In the genomic region with DNA sequence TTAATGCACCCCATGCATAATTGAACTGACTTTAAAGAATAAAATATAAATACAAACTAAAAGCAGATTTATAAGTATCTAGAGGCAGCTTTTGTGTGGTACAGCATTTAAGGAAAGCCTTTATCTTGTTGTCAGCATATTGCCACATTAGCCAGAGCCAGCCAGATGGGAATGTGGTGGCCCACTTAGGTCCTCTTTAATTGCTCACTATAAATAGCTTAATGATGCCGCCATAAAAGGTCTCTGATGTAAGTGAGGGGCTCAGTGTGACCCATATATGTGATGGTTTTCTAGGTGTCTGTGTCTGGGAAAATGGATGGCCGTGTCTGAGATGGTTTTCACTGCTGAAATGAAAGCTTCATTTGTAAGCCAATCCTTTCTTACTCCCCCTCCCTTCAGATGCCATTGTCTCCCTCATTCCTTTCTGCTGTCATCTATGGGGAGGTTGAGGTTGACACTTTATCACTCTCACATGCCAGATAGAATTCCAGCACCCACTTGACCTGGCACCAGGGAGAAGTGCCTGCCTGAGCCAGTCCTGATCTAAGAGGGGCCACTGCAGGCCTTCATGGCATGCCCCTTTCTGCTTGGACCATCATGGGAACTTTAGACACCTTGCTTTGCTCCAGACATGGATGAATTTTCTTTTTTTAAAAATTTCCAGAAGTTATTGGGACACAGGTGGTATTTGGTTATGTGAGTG, we compare ENCODE assay signal across 20 cellular contexts.
DNase-seq lines count a peak whose midpoint lies in the region; ATAC-seq, FAIRE-seq and TF ChIP-seq lines count a peak whose summit lies in the region.
"Had no signal": no experiment of that assay in that cellular context is flagged by ENCODE, and none has a peak within 500 bp of the region (broad histone marks: within the 10 kb centered on the region; RNA-seq: fewer than 3 reads in every experiment).

No MANE protein-coding gene starts in this region.

- no peak overlapping the region for H2AFZ ChIP-seq in HepG2 (ENCODE audit: low read length)

- ATAC-seq in HepG2 (no peak), heart right ventricle (peak; percentile 81 to 94 (median 88)), right cardiac atrium (peak; percentile 84 to 90), GM18907 (IDR thresholded peaks at IDR 0.05; ENCODE audit: unreplicated experiment) (no peak), GM21576 (IDR thresholded peaks at IDR 0.05; ENCODE audit: unreplicated experiment) (no peak)

- no peaks in the 10 kb centered on the region for H4K20me1 ChIP-seq in HepG2 (ENCODE audit: insufficient read depth, low read length)
- H4K20me1 ChIP-seq: BLaER1 had no signal

- no peak for TF ChIP-seq POLR2A in HepG2 (IDR thresholded peaks at IDR 0.05; ENCODE audit: insufficient read depth in 1 of 2, low read depth in 2 of 2, low read length in 2 of 2)
- no peak for TF ChIP-seq POLR2A in H54 (IDR thresholded peaks at IDR 0.05; ENCODE audit: low read depth, low read length)

- H3K27ac ChIP-seq in liver (ENCODE audit: low read depth in 1 of 2, low read length in 2 of 2) (peak overlapping the region; percentile 59), HepG2 (ENCODE audit: extremely low read length, insufficient read depth, low read length) (no peak overlapping the region), heart right ventricle (peak overlapping the region in 9 of 10 donors; percentile 22 to 87 (median 75)), right cardiac atrium (ENCODE audit: low read length) (peak overlapping the region; percentile 55)
- H3K27ac ChIP-seq: BLaER1, HL-60 had no signal

- BruUV-seq in HepG2 (replicated peaks; lab: Mats Ljungman, UMichigan), result no TSS peak

- TF ChIP-seq RAD21 in liver (IDR thresholded peaks at IDR 0.05) (no peak), HepG2 (CRISPR knock-in tag; IDR thresholded peaks at IDR 0.05) (no peak)

- in situ Hi-C loops in HepG2 (cut with HindIII; ENCODE audit: extremely low pct_ligation_motif_present, low pct_unique_long_range_greater_than_20kb) (no loop called here), KBM-7 (cut with MboI; ENCODE audit: low pct_unique_long_range_greater_than_20kb, low sequenced_read_pairs) (no loop called here)

- H3K9me3 ChIP-seq in liver (ENCODE audit: control insufficient read depth in 4 of 4, low read length in 3 of 4), result no peaks in the 10 kb centered on the region
- peaks cover 89% of the 10 kb centered on the region for H3K9me3 ChIP-seq in HepG2 (ENCODE audit: low read length)
- H3K9me3 ChIP-seq in heart right ventricle, result no peaks in the 10 kb centered on the region
- no peaks in the 10 kb centered on the region for H3K9me3 ChIP-seq in right cardiac atrium (ENCODE audit: control insufficient read depth, low read length)
- H3K9me3 ChIP-seq: BLaER1, Caco-2 had no signal

- TF ChIP-seq CTCF in liver (IDR thresholded peaks at IDR 0.05; ENCODE audit: low read depth, low read length, missing input control) (no peak), HepG2 (CRISPR knock-in tag; IDR thresholded peaks at IDR 0.05) (no peak), heart right ventricle (IDR thresholded peaks at IDR 0.05) (no peak)

- intact Hi-C loops in HepG2 (cut with micrococcal nuclease; ENCODE audit: unreplicated experiment) (no loop called here), heart right ventricle (cut with DNase I) (loop anchor here in 2 of 10 donors (10.0 kb wide), 1 partner anchor 131 kb away; the partner anchor contains the start of gene MTUS2 (in 2 of the 2)), right cardiac atrium (cut with DNase I) (loop anchor here in 1 of 4 donors (10.0 kb wide), 1 partner anchor 131 kb away; the partner anchor contains the start of gene MTUS2)

- DNase-seq in HepG2 (ENCODE audit: low spot score) (no peak), heart right ventricle (peak; percentile 28 to 56), right cardiac atrium (peak in 2 of 3 donors; percentile 52 to 60), H54 (ENCODE audit: insufficient read length, low spot score) (no peak), KBM-7 (no peak)
- DNase-seq: 8988T; AML-193; Caco-2; CD8-positive, alpha-beta memory T cell; DND-41; GDM1; GOT3; HCEC 1CT; HFFc6 had no signal

- no peak overlapping the region for H3K4me3 ChIP-seq in liver (ENCODE audit: low read depth in 1 of 3, low read length in 3 of 3)
- no peak overlapping the region for H3K4me3 ChIP-seq in HepG2 (replicated peaks in 1 of 3; ENCODE audit: insufficient read depth in 1 of 3, low read depth in 2 of 3, low read length in 3 of 3)
- H3K4me3 ChIP-seq in heart right ventricle, result no peak overlapping the region
- H3K4me3 ChIP-seq in right cardiac atrium (ENCODE audit: low read length), result no peak overlapping the region
- H3K4me3 ChIP-seq: BLaER1 had no signal

- peak overlapping the region in 1 of 2 donors; percentile 39 for H3K9ac ChIP-seq in liver (ENCODE audit: low read depth in 1 of 2, low read length in 2 of 2)
- no peak overlapping the region for H3K9ac ChIP-seq in HepG2 (ENCODE audit: insufficient read depth, low read depth, low read length)
- H3K9ac ChIP-seq: BLaER1 had no signal

- POLR2A ChIA-PET in HepG2 (lab: Yijun Ruan, JAX), result no interaction called here

- CTCF ChIA-PET in HepG2 (lab: Yijun Ruan, JAX; ENCODE audit: low intra/inter-chr PET ratio, low total read pairs), result no interaction called here

- no peak for TF ChIP-seq EP300 in HepG2 (IDR thresholded peaks at IDR 0.05; ENCODE audit: low read depth in 2 of 2, low read length in 2 of 2)
- TF ChIP-seq EP300 in HepG2 (CRISPR knock-in tag; IDR thresholded peaks at IDR 0.05; ENCODE audit: borderline replicate concordance), result no peak

- no peaks in the 10 kb centered on the region for H3K79me2 ChIP-seq in HepG2 (ENCODE audit: insufficient read depth, low read length)

- no peak overlapping the region for H3K4me2 ChIP-seq in HepG2 (ENCODE audit: low read depth, low read length)
- H3K4me2 ChIP-seq: BLaER1 had no signal

- H3K36me3 ChIP-seq in liver (ENCODE audit: control insufficient read depth in 4 of 4, insufficient read depth in 3 of 4, low read depth in 1 of 4, low read length in 3 of 4) (no peaks in the 10 kb centered on the region), HepG2 (replicated peaks in 1 of 2; ENCODE audit: control insufficient read depth in 1 of 2, insufficient read depth in 2 of 2, low read length in 2 of 2) (no peaks in the 10 kb centered on the region), heart right ventricle (no peaks in the 10 kb centered on the region)
- H3K36me3 ChIP-seq: BLaER1 had no signal

- H3K4me1 ChIP-seq in liver (ENCODE audit: control insufficient read depth in 4 of 4, insufficient read depth in 4 of 4, low read length in 3 of 4) (peaks cover 4 to 18% (median 15%) of the 10 kb centered on the region in 4 donors), HepG2 (ENCODE audit: insufficient read depth, low read length) (no peaks in the 10 kb centered on the region), heart right ventricle (peaks cover 0 to 25% (median 4%) of the 10 kb centered on the region in 9 donors), right cardiac atrium (ENCODE audit: control insufficient read depth, insufficient read depth, low read length) (no peaks in the 10 kb centered on the region)
- H3K4me1 ChIP-seq: BLaER1, Caco-2 had no signal

- H3K27me3 ChIP-seq in liver (ENCODE audit: control insufficient read depth in 4 of 4, insufficient read depth in 4 of 4, low read length in 3 of 4) (no peaks in the 10 kb centered on the region), HepG2 (ENCODE audit: control insufficient read depth in 1 of 2, insufficient read depth in 2 of 2, low read length in 2 of 2) (no peaks in the 10 kb centered on the region), heart right ventricle (no peaks in the 10 kb centered on the region), right cardiac atrium (ENCODE audit: control insufficient read depth, insufficient read depth) (no peaks in the 10 kb centered on the region)
- H3K27me3 ChIP-seq: BLaER1 had no signal

- WGBS in liver, result 77% methylated on average over 2 of the region's 2 CpGs
- 0% methylated on average over 2 of the region's 2 CpGs for WGBS in HepG2 (ENCODE audit: low lambda C conversion rate)
- 31 to 61% methylated on average over 2 of the region's 2 CpGs for WGBS in heart right ventricle, 2 donors
- 50% methylated on average over 2 of the region's 2 CpGs for WGBS in right cardiac atrium

- FAIRE-seq in HepG2 (lab: Jason Lieb, UNC), result no peak
- no peak for FAIRE-seq in H54 (lab: Jason Lieb, UNC)
- FAIRE-seq: GM12892 had no signal

TF ChIP-seq in liver, 16 proteins besides CTCF, POLR2A, EP300 and RAD21:
- TF ChIP-seq JUND (IDR thresholded peaks at IDR 0.05) (no peak), MAX (IDR thresholded peaks at IDR 0.05) (peak; percentile 13)

TF ChIP-seq in HepG2, 621 proteins besides CTCF, POLR2A, EP300 and RAD21 (continues in another document):
- TF ChIP-seq NR2F1 (CRISPR knock-in tag; IDR thresholded peaks at IDR 0.05) (no peak), ZNF343 (CRISPR knock-in tag; IDR thresholded peaks at IDR 0.05) (no peak)

Comparison
In these comparisons a context has a peak if more than half of its experiments do, and no peak if none do; other contexts are left out.
1. ATAC-seq: peak in heart right ventricle (8 of 8) and right cardiac atrium (2 of 2); none in HepG2 (single experiment), GM18907 (single experiment) and GM21576 (single experiment).
2. DNase-seq: peak in heart right ventricle (2 of 2) and right cardiac atrium (2 of 3); none in HepG2 (single experiment), H54 (single experiment) and KBM-7 (single experiment).